Comparison of ENCODE assay signal across 19 cellular contexts in the genomic region with DNA sequence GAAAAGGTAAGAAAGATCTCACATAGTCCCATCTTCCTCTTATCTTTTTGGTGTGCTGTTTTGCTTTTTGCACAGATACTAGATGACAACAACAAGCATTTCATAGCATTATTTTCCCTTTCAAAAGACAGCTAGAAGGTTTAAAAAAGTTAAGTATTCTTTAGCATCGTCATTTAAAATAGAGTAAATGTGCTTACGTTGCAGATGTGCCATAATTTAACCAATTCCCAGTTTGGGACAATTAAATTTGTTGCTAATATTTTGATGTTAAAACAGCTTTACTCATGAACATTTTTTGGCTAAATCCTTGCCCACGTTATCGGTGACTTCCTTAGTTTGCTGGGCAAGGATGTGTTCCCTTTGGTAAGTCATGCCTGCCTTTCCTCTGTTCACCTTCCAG.
"Had no signal": no experiment of that assay in that cellular context is flagged by ENCODE, and none has a peak within 500 bp of the region (broad histone marks: within the 10 kb centered on the region; RNA-seq: fewer than 3 reads in every experiment).

No MANE protein-coding gene starts in this region.

- H3K27ac ChIP-seq: dorsolateral prefrontal cortex, left lung, right atrium auricular region, SK-N-MC, testis, WERI-Rb-1 had no signal

- H3K27me3 ChIP-seq: dorsolateral prefrontal cortex, right atrium auricular region, testis had no signal

- H3K27me3 Mint-ChIP-seq: progenitor cell of endocrine pancreas; stimulated activated naive CD8-positive, alpha-beta T cell treated with anti-CD3 and anti-CD28 coated beads, Interleukin-15, amount 100 ng/mL, for 72 hours had no signal

- H3K36me3 Mint-ChIP-seq: naive thymus-derived CD8-positive, alpha-beta T cell had no signal

- H3K27ac Mint-ChIP-seq: endodermal cell had no signal

- H3K9me3 Mint-ChIP-seq: activated T-helper 1 cell treated with anti-CD3 and anti-CD28 coated beads, Interleukin-12 subunit alpha, Interleukin-12 subunit beta, Interleukin-2, Interleukin-4 antibody, amounts not matched to agents 30 ng/mL and 10 ng/mL and 1 ng/mL, durations not matched to agents 14 hours and 24 hours and 36 hours; stimulated activated naive CD8-positive, alpha-beta T cell treated with anti-CD3 and anti-CD28 coated beads, Interleukin-15, amount 100 ng/mL, for 72 hours; T-helper 1 cell treated with Interleukin-12 subunit alpha and Interleukin-12 subunit beta and Interleukin-4 antibody, amounts not matched to agents 30 μg/mL and 1 μg/mL, for 36 hours had no signal

- H3K36me3 ChIP-seq: left lung, right atrium auricular region, WERI-Rb-1 had no signal

- H3K4me1 ChIP-seq: testis had no signal

- ATAC-seq: left lung; naive thymus-derived CD8-positive, alpha-beta T cell; stimulated activated naive CD8-positive, alpha-beta T cell treated with anti-CD3 and anti-CD28 coated beads, Interleukin-15, amount 100 ng/mL, for 72 hours had no signal

- DNase-seq: activated CD8-positive, alpha-beta memory T cell treated with anti-CD3 and anti-CD28 coated beads, Interleukin-2, amount 50 U/mL, for 48 hours; activated naive CD4-positive, alpha-beta T cell; dorsolateral prefrontal cortex; endodermal cell; hippocampal formation; kidney; left lung; naive thymus-derived CD8-positive, alpha-beta T cell; stimulated activated CD4-positive, alpha-beta T cell treated with anti-CD3 and anti-CD28 coated beads, Interleukin-4, amount 100 ng/mL, for 4 hours; stimulated activated CD8-positive, alpha-beta memory T cell treated with anti-CD3 and anti-CD28 coated beads, Interleukin-4, amount 100 ng/mL, for 48 hours; stimulated activated naive CD8-positive, alpha-beta T cell treated with anti-CD3 and anti-CD28 coated beads, Interleukin-15, amount 100 ng/mL, for 72 hours; testis; WERI-Rb-1 had no signal

- H3K4me3 Mint-ChIP-seq: endodermal cell; naive thymus-derived CD8-positive, alpha-beta T cell; T-helper 1 cell treated with Interleukin-12 subunit alpha and Interleukin-12 subunit beta and Interleukin-4 antibody, amounts not matched to agents 30 μg/mL and 1 μg/mL, for 36 hours had no signal

- FAIRE-seq: kidney, small intestine had no signal

- H3K9me3 ChIP-seq: left lung, right atrium auricular region, testis had no signal

- H3K4me3 ChIP-seq: dorsolateral prefrontal cortex, left lung, right atrium auricular region, SK-N-MC, testis had no signal
